ENCODE assay signal across 19 cellular contexts in the genomic region with DNA sequence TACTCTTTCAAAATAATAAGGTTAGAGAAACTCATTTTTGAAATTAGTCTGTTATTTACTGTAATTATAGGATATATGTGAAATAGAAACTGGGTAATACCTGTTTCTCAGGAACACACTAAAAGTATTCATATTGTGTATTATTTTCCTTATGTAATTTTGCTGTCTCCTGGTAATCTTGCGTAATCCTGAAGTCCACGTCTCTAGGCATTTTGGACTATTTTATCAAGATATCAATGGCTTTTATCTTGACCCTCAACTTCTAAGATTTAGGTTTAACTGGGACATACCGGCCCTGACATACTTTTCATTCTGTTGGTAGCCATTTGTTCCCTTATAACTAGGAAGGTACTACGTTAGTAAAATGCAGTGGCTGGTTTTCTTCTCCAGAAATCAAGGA.
A peak's percentile ranks its signal among the peaks of the same experiment; 100 is the strongest.
DNase-seq lines count a peak whose midpoint lies in the region; ATAC-seq, FAIRE-seq and TF ChIP-seq lines count a peak whose summit lies in the region.
"Had no signal": no experiment of that assay in that cellular context is flagged by ENCODE, and none has a peak within 500 bp of the region (broad histone marks: within the 10 kb centered on the region; RNA-seq: fewer than 3 reads in every experiment).

No MANE protein-coding gene starts in this region.

- H3K9me3 ChIP-seq in IMR-90 (ENCODE audit: control insufficient read depth, insufficient read depth, low read length) (no peaks in the 10 kb centered on the region), OCI-LY3 (ENCODE audit: insufficient read depth, low read length) (no peaks in the 10 kb centered on the region), K562 (replicated peaks; ENCODE audit: control insufficient read depth, insufficient read depth, low read depth, low read length) (no peaks in the 10 kb centered on the region), endodermal cell (ENCODE audit: control insufficient read depth, low read length) (no peaks in the 10 kb centered on the region)
- H3K9me3 ChIP-seq: BLaER1, HAP-1 had no signal

- no peak overlapping the region for H2BK120ac ChIP-seq in IMR-90 (ENCODE audit: low read depth, low read length)

- no peak for FAIRE-seq in K562 (lab: Jason Lieb, UNC)
- FAIRE-seq: D721Med, GM12878 had no signal

- H3K4me2 ChIP-seq in IMR-90 (ENCODE audit: low read depth, low read length) (no peak overlapping the region), OCI-LY3 (ENCODE audit: low read length) (peak overlapping the region; percentile 48), K562 (ENCODE audit: insufficient read depth, low read length) (no peak overlapping the region)
- H3K4me2 ChIP-seq: BLaER1 had no signal

- H3K27ac ChIP-seq in IMR-90 (ENCODE audit: insufficient read depth, low read length) = no peak overlapping the region
- no peak overlapping the region for H3K27ac ChIP-seq in OCI-LY3 (ENCODE audit: low read length)
- H3K27ac ChIP-seq in K562 (ENCODE audit: extremely low read depth, low read depth, low read length) = no peak overlapping the region
- no peak overlapping the region for H3K27ac ChIP-seq in endodermal cell (ENCODE audit: low read depth, low read length)
- H3K27ac ChIP-seq: BLaER1, C4-2B, GM23248 had no signal

- no peak overlapping the region for H2AFZ ChIP-seq in IMR-90 (replicated peaks; ENCODE audit: low read length, poor library complexity)
- no peak overlapping the region for H2AFZ ChIP-seq in OCI-LY3 (ENCODE audit: low read depth, low read length)
- no peak overlapping the region for H2AFZ ChIP-seq in K562 (ENCODE audit: low read depth, low read length)
- H2AFZ ChIP-seq: GM23248 had no signal

- no peak overlapping the region for H3K4ac ChIP-seq in IMR-90 (ENCODE audit: low read depth, low read length)

- no peaks in the 10 kb centered on the region for H3K4me1 Mint-ChIP-seq in endodermal cell

- H3K27ac Mint-ChIP-seq in endodermal cell = no peak overlapping the region
- H3K27ac Mint-ChIP-seq: CD4-positive, alpha-beta T cell; HFFc6 had no signal

- dilution Hi-C loops in IMR-90 (cut with HindIII; ENCODE audit: low sequenced_read_pairs, unreplicated experiment) = no loop called here

- H2AK5ac ChIP-seq in IMR-90 (ENCODE audit: low read depth, low read length) = no peak overlapping the region

- intact Hi-C loops in IMR-90 (cut with micrococcal nuclease) (no loop called here), K562 (cut with micrococcal nuclease) (no loop called here)

- peaks cover 4 to 17% of the 10 kb centered on the region in 2 experiments for H3K79me1 ChIP-seq in IMR-90 (ENCODE audit: low read depth in 1 of 2, low read length in 2 of 2)

- no peak overlapping the region for H2BK20ac ChIP-seq in IMR-90 (ENCODE audit: low read depth, low read length)

- WGBS in IMR-90 (ENCODE audit: extremely low coverage in 2 of 2, insufficient read length in 1 of 2), 2 experiments = 80% methylated on average over 2 of the region's 4 CpGs; no CpG with 5 or more reads in 1 of the 2 experiments
- 78% methylated on average over 4 of the region's 4 CpGs for WGBS in K562 (ENCODE audit: insufficient coverage, low coverage, missing lambda C conversion rate)
- WGBS in endodermal cell (ENCODE audit: insufficient coverage in 1 of 2, insufficient read length in 1 of 2), 2 experiments = 93 to 100% methylated on average over 4 of the region's 4 CpGs

- H2AK9ac ChIP-seq in IMR-90 (replicated peaks; ENCODE audit: low read depth, low read length, poor library complexity) = no peak overlapping the region

- H2BK5ac ChIP-seq in IMR-90 (ENCODE audit: low read depth, low read length, poor library complexity, severe bottlenecking) = no peak overlapping the region

- no peak for DNase-seq in IMR-90
- DNase-seq in K562 (ENCODE audit: extremely low read depth in 1 of 4, low spot score in 3 of 4) = no peak
- no peak for DNase-seq in foreskin melanocyte
- no peak for DNase-seq in endodermal cell
- no peak for DNase-seq in CD1c-positive myeloid dendritic cell (ENCODE audit: extremely low spot score)
- DNase-seq: CD4-positive, alpha-beta T cell; CD8-positive, alpha-beta memory T cell; DMS 273 treated with DMSO at 0.1 percent for 48 hours; DMS79; EL; GDM1; GM23248; HFFc6 had no signal

- H3K4me1 ChIP-seq in IMR-90 (ENCODE audit: control insufficient read depth, insufficient read depth, low read length) (no peaks in the 10 kb centered on the region), OCI-LY3 (ENCODE audit: low read length) (peaks cover 23% of the 10 kb centered on the region), K562 (replicated peaks in 1 of 2; ENCODE audit: control insufficient read depth in 2 of 2, insufficient read depth in 2 of 2, low read length in 2 of 2) (no peaks in the 10 kb centered on the region), endodermal cell (ENCODE audit: control insufficient read depth, insufficient read depth, low read length) (no peaks in the 10 kb centered on the region)
- H3K4me1 ChIP-seq: BLaER1 had no signal

- no peak overlapping the region for H3K56ac ChIP-seq in IMR-90 (ENCODE audit: extremely low read depth, insufficient read depth, low read length)

- no peak overlapping the region for H3K23ac ChIP-seq in IMR-90 (ENCODE audit: low read depth, low read length)

- no peak overlapping the region for H4K91ac ChIP-seq in IMR-90 (ENCODE audit: insufficient read depth, low read depth, low read length)

- no peak for TF ChIP-seq RAD21 in IMR-90 (IDR thresholded peaks at IDR 0.05; ENCODE audit: low read length)
- no peak for TF ChIP-seq RAD21 in K562 (CRISPR knock-in tag; conservative IDR thresholded peaks at IDR 0.05 in 1 of 2, IDR thresholded peaks at IDR 0.05 in 1 of 2)

- BruUV-seq in IMR-90 (replicated peaks; lab: Mats Ljungman, UMichigan) (no TSS peak), K562 (replicated peaks; lab: Mats Ljungman, UMichigan) (no TSS peak)

- TF ChIP-seq EP300 in K562 (IDR thresholded peaks at IDR 0.05; ENCODE audit: low read length) = no peak

- H4K5ac ChIP-seq in IMR-90 (ENCODE audit: low read depth, low read length) = no peak overlapping the region

- ATAC-seq in IMR-90 (ENCODE audit: low read depth) (no peak), K562 (no peak)

- peaks cover 2% of the 10 kb centered on the region; the same call in 1 of the 2 replicates for H3K36me3 ChIP-seq in IMR-90 (ENCODE audit: control insufficient read depth, insufficient read depth, low read length)
- H3K36me3 ChIP-seq in OCI-LY3 (replicated peaks; ENCODE audit: low read depth, low read length) = peaks cover 13% of the 10 kb centered on the region
- peaks cover 11% of the 10 kb centered on the region; the same call in 1 of the 3 replicates for H3K36me3 ChIP-seq in K562 (ENCODE audit: control insufficient read depth, insufficient read depth, low read length)
- H3K36me3 ChIP-seq in endodermal cell (ENCODE audit: control insufficient read depth, insufficient read depth, low read length) = peaks cover 53% of the 10 kb centered on the region

- CTCF ChIA-PET in IMR-90 (lab: Yijun Ruan, JAX) (no interaction called here), K562 (lab: Yijun Ruan, JAX; ENCODE audit: low intra/inter-chr PET ratio) (no interaction called here)

- in situ Hi-C loops in IMR-90 (cut with MboI; ENCODE audit: low sequenced_read_pairs) (no loop called here), K562 (cut with MboI) (no loop called here)

- H4K8ac ChIP-seq in IMR-90 (ENCODE audit: low read depth in 2 of 2, low read length in 2 of 2) = no peak overlapping the region

- H3K9me3 Mint-ChIP-seq in endodermal cell = no peaks in the 10 kb centered on the region
- H3K9me3 Mint-ChIP-seq: CD4-positive, alpha-beta T cell; CD8-positive, alpha-beta memory T cell; HFFc6 had no signal

- H3K27me3 Mint-ChIP-seq in endodermal cell (ENCODE audit: insufficient read depth) = no peaks in the 10 kb centered on the region
- H3K27me3 Mint-ChIP-seq: CD4-positive, alpha-beta T cell; CD8-positive, alpha-beta memory T cell had no signal

- no peak overlapping the region for H3K4me3 Mint-ChIP-seq in endodermal cell
- H3K4me3 Mint-ChIP-seq: CD4-positive, alpha-beta T cell; CD8-positive, alpha-beta memory T cell; HFFc6 had no signal

- H3K36me3 Mint-ChIP-seq in endodermal cell (ENCODE audit: low read depth) = peaks cover 35% of the 10 kb centered on the region

- no peak overlapping the region for H2BK15ac ChIP-seq in IMR-90 (ENCODE audit: low read depth, low read length)

- TF ChIP-seq CTCF in IMR-90 (conservative IDR thresholded peaks at IDR 0.05; ENCODE audit: low read depth, low read length) = no peak
- no peak for TF ChIP-seq CTCF in OCI-LY3 (IDR thresholded peaks at IDR 0.05; ENCODE audit: low read depth, low read length)
- TF ChIP-seq CTCF in K562 (IDR thresholded peaks at IDR 0.05 in 2 of 3, conservative IDR thresholded peaks at IDR 0.05 in 1 of 3; ENCODE audit: insufficient read depth in 2 of 3, low read depth in 1 of 3, low read length in 3 of 3) = no peak
- TF ChIP-seq CTCF in endodermal cell (conservative IDR thresholded peaks at IDR 0.05) = no peak

- POLR2A ChIA-PET in IMR-90 (lab: Charles Lee; ENCODE audit: unreplicated experiment) (no interaction called here), K562 (lab: Yijun Ruan, JAX) (no interaction called here)

- H3K9me1 ChIP-seq in IMR-90 (ENCODE audit: insufficient read depth, low read length) (no peaks in the 10 kb centered on the region), K562 (ENCODE audit: control insufficient read depth, insufficient read depth, low read length) (no peaks in the 10 kb centered on the region)

- no peak for TF ChIP-seq POLR2A in IMR-90 (IDR thresholded peaks at IDR 0.05; ENCODE audit: low read depth, low read length)
- TF ChIP-seq POLR2A in K562 (conservative IDR thresholded peaks at IDR 0.05) = no peak

- H3K27me3 ChIP-seq in IMR-90 (ENCODE audit: control insufficient read depth, insufficient read depth, low read length) (no peaks in the 10 kb centered on the region), OCI-LY3 (ENCODE audit: low read depth, low read length) (no peaks in the 10 kb centered on the region), K562 (ENCODE audit: control insufficient read depth in 2 of 2, insufficient read depth in 2 of 2, low read length in 2 of 2) (no peaks in the 10 kb centered on the region), endodermal cell (ENCODE audit: control insufficient read depth, insufficient read depth, low read length, poor library complexity, severe bottlenecking) (no peaks in the 10 kb centered on the region)
- H3K27me3 ChIP-seq: BLaER1 had no signal

- H3K79me2 ChIP-seq in OCI-LY3 (ENCODE audit: low read length) (no peaks in the 10 kb centered on the region), K562 (ENCODE audit: control insufficient read depth, insufficient read depth, low read length) (no peaks in the 10 kb centered on the region)

- H3K14ac ChIP-seq in IMR-90 (replicated peaks; ENCODE audit: low read depth, low read length) = no peak overlapping the region

- no peak overlapping the region for H3K18ac ChIP-seq in IMR-90 (ENCODE audit: low read depth, low read length)

- H3K4me3 ChIP-seq in IMR-90 (ENCODE audit: insufficient read depth, low read depth, low read length) (no peak overlapping the region), OCI-LY3 (ENCODE audit: low read length) (no peak overlapping the region), K562 (no peak overlapping the region), endodermal cell (ENCODE audit: low read length) (no peak overlapping the region)
- H3K4me3 ChIP-seq: BLaER1, GM12878, GM23248, HAP-1 had no signal

- H4K20me1 ChIP-seq in IMR-90 (ENCODE audit: insufficient read depth, low read length) = no peaks in the 10 kb centered on the region
- H4K20me1 ChIP-seq in OCI-LY3 (ENCODE audit: insufficient read depth, low read length) = no peaks in the 10 kb centered on the region
- no peaks in the 10 kb centered on the region for H4K20me1 ChIP-seq in K562 (replicated peaks; ENCODE audit: control insufficient read depth, insufficient read depth, low read length)
- H4K20me1 ChIP-seq: BLaER1 had no signal

- H3K9ac ChIP-seq in IMR-90 (ENCODE audit: low read depth, low read length) (no peak overlapping the region), OCI-LY3 (ENCODE audit: low read length) (no peak overlapping the region), K562 (ENCODE audit: insufficient read depth in 1 of 2, low read depth in 2 of 2, low read length in 2 of 2) (no peak overlapping the region), endodermal cell (ENCODE audit: extremely low read depth, low read length, poor library complexity, severe bottlenecking) (no peak overlapping the region)
- H3K9ac ChIP-seq: BLaER1, GM23248 had no signal
